ENCODE assay signal across 21 cellular contexts in the genomic region with DNA sequence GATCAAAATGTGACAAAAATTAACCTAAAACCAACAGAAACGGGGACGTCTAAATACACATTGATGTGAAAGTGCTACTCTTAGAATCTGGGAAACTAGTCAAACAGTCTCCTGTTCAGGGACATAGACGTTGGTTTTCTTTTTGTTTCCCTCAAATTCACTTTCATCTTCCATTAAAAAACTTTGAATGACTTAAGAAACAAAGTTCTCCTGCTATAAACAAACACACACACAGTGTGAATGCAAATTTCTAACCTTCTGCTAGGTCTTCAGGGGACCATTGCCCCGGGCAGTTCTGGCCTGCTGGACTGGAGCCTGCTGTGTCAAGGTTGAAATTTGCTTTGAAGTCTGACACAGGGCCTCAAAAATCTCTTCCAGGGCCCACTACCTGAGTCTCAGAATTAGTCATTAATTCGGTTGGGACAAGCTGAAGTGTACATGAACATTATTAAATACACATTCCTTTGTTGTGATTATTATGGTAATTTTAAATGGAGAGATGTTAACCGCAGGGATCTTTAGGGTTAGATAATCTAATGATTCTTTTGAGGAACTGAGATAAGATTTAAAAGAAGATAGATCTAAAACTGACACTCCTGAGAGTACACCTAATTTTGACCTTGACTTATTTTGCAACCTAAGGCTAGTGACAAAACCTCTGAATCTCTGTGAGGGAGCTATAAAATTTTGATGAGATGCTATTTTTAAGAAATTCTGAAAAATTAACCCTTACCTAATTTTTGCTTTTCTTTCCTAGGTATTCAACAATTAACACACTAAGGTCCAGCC.
DNase-seq lines count a peak whose midpoint lies in the region; ATAC-seq, FAIRE-seq and TF ChIP-seq lines count a peak whose summit lies in the region.
"Had no signal": no experiment of that assay in that cellular context is flagged by ENCODE, and none has a peak within 500 bp of the region (broad histone marks: within the 10 kb centered on the region; RNA-seq: fewer than 3 reads in every experiment).

No MANE protein-coding gene starts in this region.

- ATAC-seq in SK-N-SH treated with all-trans-retinoic acid at 6 μM for 48 hours: peak; percentile 45
- peak; percentile 89 for ATAC-seq in left lobe of liver
- ATAC-seq: activated CD4-positive, alpha-beta T cell treated with anti-CD3 and anti-CD28 coated beads for 36 hours; natural killer cell treated with Interleukin-12 subunit alpha and Interleukin-12 subunit beta and Interleukin-15 and Interleukin-18, amount 100 ng/mL, for 72 hours; sciatic nerve had no signal

- H3F3A ChIP-seq in SK-N-SH (replicated peaks; ENCODE audit: insufficient read depth): no peaks in the 10 kb centered on the region

- WGBS in SK-N-SH (ENCODE audit: low lambda C conversion rate): 51% methylated on average over 6 of the region's 6 CpGs

- no peak overlapping the region for H3K27ac Mint-ChIP-seq in astrocyte (ENCODE audit: unreplicated experiment)
- peak overlapping the region; percentile 11 for H3K27ac Mint-ChIP-seq in type B pancreatic cell
- H3K27ac Mint-ChIP-seq: activated CD4-positive, alpha-beta T cell treated with anti-CD3 and anti-CD28 coated beads for 36 hours; activated T-cell treated with anti-CD3 and anti-CD28 coated beads, Interleukin-2, amount 50 U/mL, for 24 hours; CD4-positive, CD25-positive, alpha-beta regulatory T cell; natural killer cell treated with Interleukin-12 subunit alpha and Interleukin-12 subunit beta and Interleukin-15 and Interleukin-18, amount 100 ng/mL, for 72 hours; T-helper 2 cell treated with Interferon-gamma antibody and Interleukin-4, amounts not matched to agents 5 μg/mL and 100 μg/mL, for 36 hours had no signal

- CTCF ChIA-PET in SK-N-SH (lab: Yijun Ruan, JAX): no interaction called here

- no peaks in the 10 kb centered on the region for H3K27me3 ChIP-seq in SK-N-SH (ENCODE audit: insufficient read depth)
- no peaks in the 10 kb centered on the region for H3K27me3 ChIP-seq in astrocyte (ENCODE audit: insufficient read depth, low read length)
- no peaks in the 10 kb centered on the region for H3K27me3 ChIP-seq in osteoblast (ENCODE audit: insufficient read depth, low read length)

- H3K9me3 Mint-ChIP-seq in astrocyte (ENCODE audit: unreplicated experiment) (no peaks in the 10 kb centered on the region), type B pancreatic cell (no peaks in the 10 kb centered on the region)

- no peaks in the 10 kb centered on the region for H4K20me1 ChIP-seq in SK-N-SH (ENCODE audit: insufficient read depth)
- no peaks in the 10 kb centered on the region for H4K20me1 ChIP-seq in astrocyte (ENCODE audit: insufficient read depth, low read length)
- no peaks in the 10 kb centered on the region for H4K20me1 ChIP-seq in osteoblast (ENCODE audit: insufficient read depth, low read length)

- H3K36me3 ChIP-seq in SK-N-SH (replicated peaks in 1 of 2; ENCODE audit: control insufficient read depth in 1 of 2, insufficient read depth in 2 of 2, low read length in 1 of 2) (no peaks in the 10 kb centered on the region), astrocyte (ENCODE audit: insufficient read depth, low read length) (no peaks in the 10 kb centered on the region), osteoblast (ENCODE audit: insufficient read depth, low read length) (no peaks in the 10 kb centered on the region)
- H3K36me3 ChIP-seq: left ventricle myocardium inferior had no signal

- H3K27me3 Mint-ChIP-seq in astrocyte (ENCODE audit: low read depth, unreplicated experiment) (no peaks in the 10 kb centered on the region), type B pancreatic cell (no peaks in the 10 kb centered on the region)
- H3K27me3 Mint-ChIP-seq: activated CD4-positive, alpha-beta T cell treated with anti-CD3 and anti-CD28 coated beads for 36 hours; activated T-cell treated with anti-CD3 and anti-CD28 coated beads, Interleukin-2, amount 50 U/mL, for 24 hours; CD4-positive, CD25-positive, alpha-beta regulatory T cell; natural killer cell treated with Interleukin-12 subunit alpha and Interleukin-12 subunit beta and Interleukin-15 and Interleukin-18, amount 100 ng/mL, for 72 hours had no signal

- H3K4me1 ChIP-seq in SK-N-SH (ENCODE audit: control insufficient read depth in 1 of 2, insufficient read depth in 2 of 2, low read depth in 1 of 2, low read length in 1 of 2) (no peaks in the 10 kb centered on the region), astrocyte (ENCODE audit: insufficient read depth, low read length) (peaks cover 7% of the 10 kb centered on the region), osteoblast (ENCODE audit: insufficient read depth, low read length) (no peaks in the 10 kb centered on the region)
- H3K4me1 ChIP-seq: left ventricle myocardium inferior had no signal

- no peak overlapping the region for H3K9ac ChIP-seq in SK-N-SH
- no peak overlapping the region for H3K9ac ChIP-seq in astrocyte (ENCODE audit: low read length)

- no peaks in the 10 kb centered on the region for H3K9me3 ChIP-seq in SK-N-SH
- no peaks in the 10 kb centered on the region for H3K9me3 ChIP-seq in astrocyte (ENCODE audit: insufficient read depth, low read depth, low read length)
- no peaks in the 10 kb centered on the region for H3K9me3 ChIP-seq in osteoblast (ENCODE audit: low read depth, low read length)
- H3K9me3 ChIP-seq: left ventricle myocardium inferior had no signal

- H3K4me1 Mint-ChIP-seq in astrocyte (ENCODE audit: low read depth, unreplicated experiment) (peaks cover 16% of the 10 kb centered on the region), type B pancreatic cell (ENCODE audit: unreplicated experiment) (peaks cover 13% of the 10 kb centered on the region)
- H3K4me1 Mint-ChIP-seq: activated CD4-positive, alpha-beta T cell treated with anti-CD3 and anti-CD28 coated beads for 36 hours; CD4-positive, CD25-positive, alpha-beta regulatory T cell had no signal

- FAIRE-seq in astrocyte (lab: Jason Lieb, UNC): no peak
- FAIRE-seq: endothelial cell of umbilical vein, RCC 7860 had no signal

- H3K4me2 ChIP-seq in SK-N-SH (no peak overlapping the region), astrocyte (ENCODE audit: low read length) (peak overlapping the region; percentile 14), osteoblast (ENCODE audit: insufficient read depth, low read length) (no peak overlapping the region)

- POLR2A ChIA-PET in SK-N-SH (lab: Yijun Ruan, JAX): no interaction called here

- no peaks in the 10 kb centered on the region for H3K9me2 ChIP-seq in SK-N-SH

- H3K79me2 ChIP-seq in SK-N-SH (ENCODE audit: insufficient read depth) (no peaks in the 10 kb centered on the region), astrocyte (ENCODE audit: insufficient read depth, low read length) (no peaks in the 10 kb centered on the region), osteoblast (ENCODE audit: insufficient read depth, low read length) (no peaks in the 10 kb centered on the region)

- no peak for TF ChIP-seq CTCF in SK-N-SH (IDR thresholded peaks at IDR 0.05)
- no peak for TF ChIP-seq CTCF in astrocyte (IDR thresholded peaks at IDR 0.05; ENCODE audit: insufficient read depth, low read depth, low read length)
- no peak for TF ChIP-seq CTCF in type B pancreatic cell (conservative IDR thresholded peaks at IDR 0.05)
- no peak for TF ChIP-seq CTCF in osteoblast (IDR thresholded peaks at IDR 0.05; ENCODE audit: extremely low read depth, low read depth, low read length)

- H2AFZ ChIP-seq in SK-N-SH (ENCODE audit: low read depth): no peak overlapping the region
- no peak overlapping the region for H2AFZ ChIP-seq in astrocyte (ENCODE audit: low read depth, low read length)
- H2AFZ ChIP-seq in osteoblast (ENCODE audit: low read length): no peak overlapping the region

- no peak for TF ChIP-seq EP300 in SK-N-SH (IDR thresholded peaks at IDR 0.05; ENCODE audit: borderline replicate concordance in 1 of 2, low read depth in 1 of 2, low read length in 1 of 2)

- no peak overlapping the region; a peak in 1 of 4 replicates for H3K27ac ChIP-seq in SK-N-SH (ENCODE audit: low read depth in 2 of 2, low read length in 1 of 2)
- H3K27ac ChIP-seq in astrocyte (ENCODE audit: low read depth, low read length): no peak overlapping the region
- H3K27ac ChIP-seq in osteoblast (ENCODE audit: low read depth, low read length): no peak overlapping the region
- H3K27ac ChIP-seq: 22Rv1, left ventricle myocardium inferior had no signal

- no peak for TF ChIP-seq RAD21 in SK-N-SH (IDR thresholded peaks at IDR 0.05; ENCODE audit: low read length)

- H3K4me3 Mint-ChIP-seq in astrocyte (ENCODE audit: unreplicated experiment) (no peak overlapping the region), type B pancreatic cell (peak overlapping the region; percentile 35)
- H3K4me3 Mint-ChIP-seq: activated CD4-positive, alpha-beta T cell treated with anti-CD3 and anti-CD28 coated beads for 36 hours; activated T-cell treated with anti-CD3 and anti-CD28 coated beads, Interleukin-2, amount 50 U/mL, for 24 hours; CD4-positive, CD25-positive, alpha-beta regulatory T cell; natural killer cell treated with Interleukin-12 subunit alpha and Interleukin-12 subunit beta and Interleukin-15 and Interleukin-18, amount 100 ng/mL, for 72 hours; T-helper 2 cell treated with Interferon-gamma antibody and Interleukin-4, amounts not matched to agents 5 μg/mL and 100 μg/mL, for 36 hours had no signal

- no peak for DNase-seq in SK-N-SH
- DNase-seq in astrocyte (ENCODE audit: low read depth): peak; percentile 18
- no peak for DNase-seq in left lobe of liver (ENCODE audit: low spot score)
- no peak for DNase-seq in type B pancreatic cell (ENCODE audit: extremely low spot score, unreplicated experiment)
- DNase-seq in SHP77 treated with DMSO at 0.1 percent for 48 hours (lab: John Stamatoyannopoulos, UW): no peak
- DNase-seq in osteoblast (ENCODE audit: insufficient read length, low spot score, missing footprints): no peak
- DNase-seq in iPS-NIHi11 (ENCODE audit: low spot score): no peak
- DNase-seq: activated CD4-positive, alpha-beta T cell treated with anti-CD3 and anti-CD28 coated beads for 36 hours; activated T-cell treated with anti-CD3 and anti-CD28 coated beads, Interleukin-2, amount 50 U/mL, for 24 hours; CD4-positive, CD25-positive, alpha-beta regulatory T cell; head of caudate nucleus; left ventricle myocardium inferior; NCI-H510A treated with DMSO at 0.1 percent for 48 hours; stimulated activated CD4-positive, alpha-beta T cell treated with anti-CD3 and anti-CD28 coated beads, Interleukin-4, amount 100 ng/mL, for 4 hours had no signal

- H3K4me3 ChIP-seq in SK-N-SH (ENCODE audit: low read depth in 2 of 2, low read length in 1 of 2): no peak overlapping the region
- H3K4me3 ChIP-seq in astrocyte (ENCODE audit: insufficient read depth, low read depth, low read length): no peak overlapping the region
- H3K4me3 ChIP-seq in osteoblast (ENCODE audit: insufficient read depth, low read length): no peak overlapping the region
- H3K4me3 ChIP-seq: left ventricle myocardium inferior had no signal

- H3K36me3 Mint-ChIP-seq in astrocyte (ENCODE audit: low read depth, unreplicated experiment): no peaks in the 10 kb centered on the region
- no peaks in the 10 kb centered on the region for H3K36me3 Mint-ChIP-seq in type B pancreatic cell
- H3K36me3 Mint-ChIP-seq: CD4-positive, CD25-positive, alpha-beta regulatory T cell had no signal

TF ChIP-seq in SK-N-SH treated with all-trans-retinoic acid at 6 μM for 48 hours, 23 proteins besides CTCF, POLR2A, EP300 and RAD21 (continues in another document):
- no peak for TF ChIP-seq BACH2 (CRISPR knock-in tag; IDR thresholded peaks at IDR 0.05; ENCODE audit: borderline replicate concordance)
